ENCODE assay signal across 7 cellular contexts in the genomic region with DNA sequence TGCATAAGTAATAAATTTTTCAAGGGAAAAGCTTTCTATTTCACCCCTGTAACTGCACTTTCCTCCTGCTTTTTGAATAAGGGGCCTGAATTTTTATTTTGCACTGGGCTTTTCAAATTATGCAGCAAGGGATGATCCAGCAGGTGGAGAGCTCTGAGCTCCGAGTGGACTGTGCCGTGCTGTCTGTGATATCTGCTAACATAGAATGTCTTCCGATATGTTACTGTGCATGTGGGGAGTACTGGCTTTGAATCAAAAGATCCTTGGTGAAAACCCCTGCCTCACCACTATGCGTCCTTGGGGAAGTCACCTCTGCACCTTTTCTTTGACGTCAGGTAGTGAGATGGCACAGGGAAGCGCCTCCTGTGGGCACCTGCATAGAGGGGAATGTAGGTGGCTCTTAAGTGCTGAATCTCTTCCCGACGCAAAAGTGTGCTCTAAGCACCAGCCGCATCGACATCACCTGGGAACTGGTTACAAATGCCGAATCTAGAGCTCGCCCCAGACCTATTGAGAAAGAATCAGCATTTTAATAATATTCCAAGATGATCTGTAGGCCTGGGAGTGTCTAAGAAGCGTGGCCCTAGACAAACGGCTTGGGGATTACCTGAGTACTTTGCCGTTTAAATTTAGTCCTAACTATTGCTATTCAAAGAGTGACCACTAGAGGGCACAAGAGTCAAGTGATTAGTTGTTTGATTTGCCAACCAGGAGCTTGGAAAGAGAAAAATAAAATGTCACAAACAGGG. TPM values are rescaled to one million over a fixed set of nuclear protein-coding genes. Genes with fewer than 3 reads are reported as not detected.
DNase-seq lines count a peak whose midpoint lies in the region; ATAC-seq, FAIRE-seq and TF ChIP-seq lines count a peak whose summit lies in the region.

No MANE protein-coding gene starts in this region.

- dilution Hi-C loops in keratinocyte (cut with MboI; ENCODE audit: extremely low pct_ligation_motif_present, low sequenced_read_pairs): no loop called here

- FAIRE-seq in keratinocyte (lab: Jason Lieb, UNC): peak; percentile 78

- TF ChIP-seq EP300 in tibial nerve (IDR thresholded peaks at IDR 0.05): no peak

- peak overlapping the region; percentile 39 for H3K4me2 ChIP-seq in keratinocyte (ENCODE audit: control insufficient read depth, extremely low read depth, insufficient read depth, low read depth, low read length)

- no peaks in the 10 kb centered on the region for H3K4me1 ChIP-seq in breast epithelium
- H3K4me1 ChIP-seq in keratinocyte (ENCODE audit: control insufficient read depth, extremely low read depth, insufficient read depth, low read length): no peaks in the 10 kb centered on the region
- H3K4me1 ChIP-seq in tibial nerve: peaks cover 0 to 9% (median 2%) of the 10 kb centered on the region in 4 donors

- H3K9me3 ChIP-seq in breast epithelium: peaks cover 0 to 7% of the 10 kb centered on the region in 2 donors
- peaks cover 5% of the 10 kb centered on the region for H3K9me3 ChIP-seq in keratinocyte (ENCODE audit: control insufficient read depth, low read depth, low read length)
- peaks cover 0 to 6% (median 0%) of the 10 kb centered on the region in 4 donors for H3K9me3 ChIP-seq in tibial nerve

- peak; percentile 84 to 90 (median 85) for TF ChIP-seq CTCF in breast epithelium (IDR thresholded peaks at IDR 0.05)
- peak; percentile 30 to 77 (median 61) for TF ChIP-seq CTCF in keratinocyte (optimal IDR thresholded peaks at IDR 0.05 in 1 of 3, IDR thresholded peaks at IDR 0.05 in 1 of 3, conservative IDR thresholded peaks at IDR 0.05 in 1 of 3; ENCODE audit: extremely low read depth in 1 of 3, insufficient read depth in 2 of 3, low read length in 3 of 3)
- peak; percentile 73 to 89 (median 86) for TF ChIP-seq CTCF in tibial nerve (IDR thresholded peaks at IDR 0.05)

- H3K27ac ChIP-seq in breast epithelium (no peak overlapping the region), keratinocyte (ENCODE audit: control insufficient read depth, insufficient read depth, low read length) (no peak overlapping the region), tibial nerve (no peak overlapping the region)

- H3K4me3 ChIP-seq in breast epithelium: no peak overlapping the region
- no peak overlapping the region for H3K4me3 ChIP-seq in keratinocyte (ENCODE audit: control insufficient read depth in 2 of 3, extremely low read depth in 1 of 3, insufficient read depth in 2 of 3, low read depth in 1 of 3, low read length in 3 of 3)
- H3K4me3 ChIP-seq in tibial nerve: no peak overlapping the region

- no peaks in the 10 kb centered on the region for H3K9me1 ChIP-seq in keratinocyte (ENCODE audit: control insufficient read depth, extremely low read depth, insufficient read depth, low read length)

- ATAC-seq in HG03097 (IDR thresholded peaks at IDR 0.05; ENCODE audit: low FRiP score, unreplicated experiment): no peak

- H3K27me3 ChIP-seq in breast epithelium (peaks cover 4 to 26% of the 10 kb centered on the region in 2 donors), keratinocyte (ENCODE audit: control insufficient read depth, extremely low read depth, insufficient read depth, low read length) (peaks cover 18% of the 10 kb centered on the region), tibial nerve (peaks cover 0 to 43% of the 10 kb centered on the region in 2 donors)

- no peak for TF ChIP-seq POLR2A in breast epithelium (IDR thresholded peaks at IDR 0.05)
- no peak for TF ChIP-seq POLR2A in tibial nerve (IDR thresholded peaks at IDR 0.05)

- no peak overlapping the region for H2AFZ ChIP-seq in keratinocyte (ENCODE audit: control insufficient read depth, low read length)

- H3K9ac ChIP-seq in keratinocyte (ENCODE audit: control insufficient read depth, extremely low read depth, insufficient read depth, low read length): no peak overlapping the region

- H3K79me2 ChIP-seq in keratinocyte (ENCODE audit: control insufficient read depth, insufficient read depth, low read length): no peaks in the 10 kb centered on the region

- intact Hi-C loops in breast epithelium (cut with DNase I; ENCODE audit: low total_unique reads): loop anchor here (5.0 kb wide), 1 partner anchor 72 kb away; no protein-coding TSS in a partner anchor

- DNase-seq in DMS79 treated with DMSO at 0.1 percent for 48 hours (lab: John Stamatoyannopoulos, UW) (peak; percentile 55), HS-5 (ENCODE audit: low read depth) (peak; percentile 35), NCI-H82 (lab: John Stamatoyannopoulos, UW) (peak; percentile 85), breast epithelium (ENCODE audit: low spot score in 2 of 2) (no peak), keratinocyte (ENCODE audit: low read depth, low spot score) (peak; percentile 23), tibial nerve (ENCODE audit: low spot score in 2 of 2) (peak in 1 of 2 donors; percentile 75)

- 11 to 25% methylated on average over 15 of the region's 15 CpGs for whole genome bisulfite sequencing in tibial nerve, 2 donors

- H4K20me1 ChIP-seq in keratinocyte (ENCODE audit: control insufficient read depth, extremely low read depth, insufficient read depth, low read length): no peaks in the 10 kb centered on the region

- H3K36me3 ChIP-seq in breast epithelium: no peaks in the 10 kb centered on the region
- no peaks in the 10 kb centered on the region for H3K36me3 ChIP-seq in keratinocyte (ENCODE audit: control insufficient read depth in 2 of 2, extremely low read depth in 1 of 2, insufficient read depth in 2 of 2, low read length in 2 of 2)
- H3K36me3 ChIP-seq in tibial nerve: no peaks in the 10 kb centered on the region

RNA-seq across cellular contexts. Expression of gene WFS1, which starts 19.2 kb away (rescaled TPM):
- total RNA-seq in breast epithelium (10 to 100 TPM; 32.5 to 58.3 (median 37.1) TPM), tibial nerve (100 to 1,000 TPM in 1 of 4 donors, 10 to 100 TPM in 3; 52.8 to 125 (median 57.9) TPM)
- 7.0 to 11.7 TPM (median 9.9 TPM) in 3 replicates for polyA plus RNA-seq in keratinocyte
- polyA plus RNA-seq in keratinocyte (2011; ENCODE audit: low read depth): 4.8 TPM
- 3.7 and 6.5 TPM in 2 replicates for polyA plus RNA-seq in keratinocyte (2011; cell fraction: cytosol; rRNA removed)
- polyA plus RNA-seq in keratinocyte (2011; cell fraction: nucleus; rRNA removed): 23.4 and 31.9 TPM in 2 replicates
- polyA plus RNA-seq in keratinocyte (2012; ENCODE audit: low replicate concordance): 9.6 and 16.3 TPM in 2 replicates
- polyA minus RNA-seq in keratinocyte: 12.4 to 64.5 TPM (median 16.1 TPM) in 3 replicates
- polyA minus RNA-seq in keratinocyte (2011; cell fraction: cytosol; rRNA and poly(A)+ RNA removed): 14.8 TPM
- polyA minus RNA-seq in keratinocyte (2011; cell fraction: nucleus; rRNA and poly(A)+ RNA removed): 31.8 and 34.7 TPM in 2 replicates

RNA-seq across cellular contexts. Expression of gene JAKMIP1, which starts 50.1 kb away (rescaled TPM):
- under 1 TPM; 0.66 to 0.88 (median 0.80) TPM for total RNA-seq in breast epithelium
- polyA plus RNA-seq in keratinocyte: not detected in 3 replicates
- not detected for polyA plus RNA-seq in keratinocyte (2011; ENCODE audit: low read depth)
- polyA plus RNA-seq in keratinocyte (2011; cell fraction: cytosol; rRNA removed): not detected in 2 replicates
- not detected in 2 replicates for polyA plus RNA-seq in keratinocyte (2011; cell fraction: nucleus; rRNA removed)
- not detected in 2 replicates for polyA plus RNA-seq in keratinocyte (2012; ENCODE audit: low replicate concordance)
- polyA minus RNA-seq in keratinocyte: not detected in 3 replicates
- not detected for polyA minus RNA-seq in keratinocyte (2011; cell fraction: cytosol; rRNA and poly(A)+ RNA removed)
- not detected in 2 replicates for polyA minus RNA-seq in keratinocyte (2011; cell fraction: nucleus; rRNA and poly(A)+ RNA removed)
- 1 to 10 TPM in 2 of 4 donors, under 1 TPM in 2; 0.30 to 2.5 (median 1.2) TPM for total RNA-seq in tibial nerve

Comparison
In these comparisons a context has a peak if more than half of its experiments do, and no peak if none do; other contexts are left out.
1. DNase-seq: peak in DMS79 treated with DMSO at 0.1 percent for 48 hours (single experiment), HS-5 (single experiment), NCI-H82 (single experiment) and keratinocyte (single experiment); none in breast epithelium (0 of 2).
2. Peak in every context shown above with its lines, with median percentiles within 50 percentile points of each other: CTCF ChIP-seq.